In genomic region chr4:55172694-55173287, GRCh38 we compare ENCODE assay signal across 13 cellular contexts. TPM values are rescaled to one million over a fixed set of nuclear protein-coding genes. Genes with fewer than 3 reads are reported as not detected.
DNase-seq lines count a peak whose midpoint lies in the region; ATAC-seq and TF ChIP-seq lines count a peak whose summit lies in the region.
"Had no signal": no experiment of that assay in that cellular context is flagged by ENCODE, and none has a peak within 500 bp of the region (broad histone marks: within the 10 kb centered on the region; RNA-seq: fewer than 3 reads in every experiment).

No MANE protein-coding gene starts in this region.

- H3K27me3 ChIP-seq in RWPE2 (ENCODE audit: insufficient read depth, poor library complexity, severe bottlenecking) (no peaks in the 10 kb centered on the region), psoas muscle (ENCODE audit: insufficient read depth in 3 of 3, low read length in 2 of 3) (no peaks in the 10 kb centered on the region)

- DNase-seq in EL (peak; percentile 52), RWPE2 (ENCODE audit: low spot score) (no peak), fibroblast of the aortic adventitia (ENCODE audit: low read depth) (peak; percentile 84), psoas muscle (no peak), hepatic stellate cell (ENCODE audit: low spot score) (no peak), NCI-H748 (lab: John Stamatoyannopoulos, UW; ENCODE audit: unreplicated experiment) (no peak)
- no peak for DNase-seq in activated T-cell treated with anti-CD3 and anti-CD28 coated beads, Interleukin-2, amount 50 U/mL, for 24 hours
- DNase-seq: activated CD4-positive, alpha-beta T cell treated with anti-CD3 and anti-CD28 coated beads, Interleukin-2, amount 50 U/mL, for 1 hour; activated effector memory CD4-positive, alpha-beta T cell treated with Interleukin-2 at 50 U/mL for 16 hours; NCI-H1105 treated with DMSO at 0.1 percent for 48 hours; NCI-H748 treated with DMSO at 0.1 percent for 48 hours; T-cell had no signal

- H3K4me1 Mint-ChIP-seq in activated T-cell treated with anti-CD3 and anti-CD28 coated beads, Interleukin-2, amount 50 U/mL, for 24 hours (ENCODE audit: low read depth), result peaks cover 4% of the 10 kb centered on the region

- no peaks in the 10 kb centered on the region for H3K36me3 Mint-ChIP-seq in activated T-cell treated with anti-CD3 and anti-CD28 coated beads, Interleukin-2, amount 50 U/mL, for 24 hours (ENCODE audit: low read depth)
- H3K36me3 Mint-ChIP-seq: T-cell had no signal

- H3K4me1 ChIP-seq in RWPE2 (ENCODE audit: insufficient read depth, poor library complexity, severe bottlenecking) (peaks cover 32% of the 10 kb centered on the region), psoas muscle (no peaks in the 10 kb centered on the region)

- H3K4me3 ChIP-seq in RWPE2 (ENCODE audit: severe bottlenecking) (no peak overlapping the region), fibroblast of the aortic adventitia (ENCODE audit: low read depth, low read length) (no peak overlapping the region), psoas muscle (no peak overlapping the region)

- H3K4me3 Mint-ChIP-seq in activated T-cell treated with anti-CD3 and anti-CD28 coated beads, Interleukin-2, amount 50 U/mL, for 24 hours, result no peak overlapping the region
- H3K4me3 Mint-ChIP-seq: T-cell had no signal

- peaks cover 27% of the 10 kb centered on the region for H3K27me3 Mint-ChIP-seq in activated T-cell treated with anti-CD3 and anti-CD28 coated beads, Interleukin-2, amount 50 U/mL, for 24 hours

- peak; percentile 85 for ATAC-seq in RWPE2 (ENCODE audit: low read depth)
- ATAC-seq in psoas muscle, result no peak
- no peak for ATAC-seq in HG03520 (IDR thresholded peaks at IDR 0.05; ENCODE audit: unreplicated experiment)
- ATAC-seq: T-cell had no signal

- no peak overlapping the region for H3K27ac Mint-ChIP-seq in activated T-cell treated with anti-CD3 and anti-CD28 coated beads, Interleukin-2, amount 50 U/mL, for 24 hours
- H3K27ac Mint-ChIP-seq: T-cell had no signal

- intact Hi-C loops in psoas muscle (cut with DNase I), result no loop called here

- no peaks in the 10 kb centered on the region for H3K9me3 Mint-ChIP-seq in activated T-cell treated with anti-CD3 and anti-CD28 coated beads, Interleukin-2, amount 50 U/mL, for 24 hours
- H3K9me3 Mint-ChIP-seq: T-cell had no signal

- H3K9me3 ChIP-seq in RWPE2 (ENCODE audit: severe bottlenecking) (no peaks in the 10 kb centered on the region), psoas muscle (no peaks in the 10 kb centered on the region)

- WGBS in psoas muscle, 3 donors, result 63 to 69% (median 66%) methylated on average over 4 of the region's 4 CpGs

- TF ChIP-seq CTCF in RWPE2 (IDR thresholded peaks at IDR 0.05; ENCODE audit: poor library complexity, severe bottlenecking) (no peak), fibroblast of the aortic adventitia (IDR thresholded peaks at IDR 0.05; ENCODE audit: insufficient read depth, low read length) (no peak), psoas muscle (IDR thresholded peaks at IDR 0.05) (no peak)

- H3K36me3 ChIP-seq in RWPE2 (ENCODE audit: low read depth) (no peaks in the 10 kb centered on the region), psoas muscle (ENCODE audit: insufficient read depth in 1 of 2, low read depth in 1 of 2) (no peaks in the 10 kb centered on the region)

- H3K27ac ChIP-seq in RWPE2 (ENCODE audit: poor library complexity, severe bottlenecking) (peak overlapping the region; percentile 80), psoas muscle (peak overlapping the region; percentile 65)

RNA-seq across cellular contexts. Expression of gene KDR, which starts 47.4 kb away (rescaled TPM):
- total RNA-seq in fibroblast of the aortic adventitia (ENCODE audit: low replicate concordance) (2.5 and 10.9 TPM in 2 replicates), psoas muscle (10 to 100 TPM in 2 of 4 donors, 1 to 10 TPM in 2; 6.1 to 19.4 (median 10.2) TPM)
- 1 to 10 TPM; 3.6 to 4.9 (median 4.5) TPM for polyA plus RNA-seq in psoas muscle

Comparison
In these comparisons a context has a peak if more than half of its experiments do, and no peak if none do; other contexts are left out.
1. DNase-seq: peak in EL (single experiment) and fibroblast of the aortic adventitia (single experiment); none in RWPE2 (single experiment), psoas muscle (0 of 2), hepatic stellate cell (single experiment), activated T-cell treated with anti-CD3 and anti-CD28 coated beads, Interleukin-2, amount 50 U/mL, for 24 hours (single experiment) and NCI-H748 (single experiment).